ENCODE assay signal across 15 cellular contexts in genomic region chr11:58968251-58968711, GRCh38. TPM values are rescaled to one million over a fixed set of nuclear protein-coding genes. Genes with fewer than 3 reads are reported as not detected.
DNase-seq lines count a peak whose midpoint lies in the region; ATAC-seq and TF ChIP-seq lines count a peak whose summit lies in the region.
"Had no signal": no experiment of that assay in that cellular context is flagged by ENCODE, and none has a peak within 500 bp of the region (broad histone marks: within the 10 kb centered on the region; RNA-seq: fewer than 3 reads in every experiment).

No MANE protein-coding gene starts in this region.

- intact Hi-C loops in left lung (cut with DNase I), result no loop called here

- H3K4me3 ChIP-seq in MG63, result peak overlapping the region; percentile 34
- H3K4me3 ChIP-seq in left lung, result no peak overlapping the region
- H3K4me3 ChIP-seq in Peyer's patch, result no peak overlapping the region
- H3K4me3 ChIP-seq: psoas muscle, SK-N-MC, upper lobe of right lung had no signal

- H3K4me1 ChIP-seq in left lung, result no peaks in the 10 kb centered on the region
- H3K4me1 ChIP-seq in Peyer's patch, result no peaks in the 10 kb centered on the region
- H3K4me1 ChIP-seq: psoas muscle, upper lobe of right lung had no signal

- TF ChIP-seq POLR2A in Peyer's patch (IDR thresholded peaks at IDR 0.05), result no peak

- H3K27me3 ChIP-seq in MG63, result no peaks in the 10 kb centered on the region
- peaks cover 0 to 39% of the 10 kb centered on the region in 2 donors for H3K27me3 ChIP-seq in left lung
- no peaks in the 10 kb centered on the region for H3K27me3 ChIP-seq in Peyer's patch
- H3K27me3 ChIP-seq: upper lobe of right lung had no signal

- H3K9me3 ChIP-seq in MG63, result no peaks in the 10 kb centered on the region
- H3K9me3 ChIP-seq in left lung, result peaks cover 0 to 10% of the 10 kb centered on the region in 2 donors
- peaks cover 0 to 7% (median 0%) of the 10 kb centered on the region in 4 donors for H3K9me3 ChIP-seq in Peyer's patch
- H3K9me3 ChIP-seq: psoas muscle, upper lobe of right lung had no signal

- H3K27ac ChIP-seq in left lung, result no peak overlapping the region
- H3K27ac ChIP-seq in Peyer's patch, result no peak overlapping the region
- H3K27ac ChIP-seq: psoas muscle, SK-N-MC, upper lobe of right lung, WERI-Rb-1 had no signal

- ATAC-seq in left lung, result peak; percentile 22
- ATAC-seq in HG03095 (IDR thresholded peaks at IDR 0.05; ENCODE audit: unreplicated experiment), result no peak
- ATAC-seq: psoas muscle, upper lobe of right lung had no signal

- H3K36me3 ChIP-seq in MG63, result no peaks in the 10 kb centered on the region
- no peaks in the 10 kb centered on the region for H3K36me3 ChIP-seq in left lung
- no peaks in the 10 kb centered on the region for H3K36me3 ChIP-seq in Peyer's patch
- H3K36me3 ChIP-seq: upper lobe of right lung, WERI-Rb-1 had no signal

- no peak for TF ChIP-seq CTCF in left lung (IDR thresholded peaks at IDR 0.05)
- TF ChIP-seq CTCF in Peyer's patch (IDR thresholded peaks at IDR 0.05), result no peak

- DNase-seq in AG20443 (ENCODE audit: low spot score) (peak; percentile 16), MG63 (peak; percentile 70), dermis blood vessel endothelial cell (peak; percentile 1), left lung (peak in 1 of 2 donors; percentile 70), Peyer's patch (no peak), DMS153 (lab: John Stamatoyannopoulos, UW) (no peak), T-helper 1 cell (no peak)
- DNase-seq: activated CD8-positive, alpha-beta memory T cell treated with anti-CD3 and anti-CD28 coated beads, Interleukin-2, amount 50 U/mL, for 48 hours; activated naive CD8-positive, alpha-beta T cell treated with anti-CD3 and anti-CD28 coated beads, Interleukin-2, amount 10 ng/mL, durations not matched to agents 7 days and 5 days; DND-41; psoas muscle; upper lobe of right lung; WERI-Rb-1 had no signal

RNA-seq across cellular contexts. Expression of gene GLYATL1, which starts 29.0 kb away (rescaled TPM):
- not detected in 2 replicates for total RNA-seq in MG63 (2014; rRNA removed; shearing (Covaris generic); ENCODE audit: low replicate concordance)
- total RNA-seq in dermis blood vessel endothelial cell (0.17 TPM in 1 of 2 replicates, not detected in the other), left lung (not detected), Peyer's patch (1 to 10 TPM in 2 of 4 donors, not detected in 2; 2.4 to 3.6 TPM)
- total RNA-seq: activated naive CD8-positive, alpha-beta T cell treated with anti-CD3 and anti-CD28 coated beads, Interleukin-2, amount 10 ng/mL, durations not matched to agents 7 days and 5 days; psoas muscle; upper lobe of right lung had no signal

Comparison
In these comparisons a context has a peak if more than half of its experiments do, and no peak if none do; other contexts are left out.
1. DNase-seq: peak in AG20443 (single experiment), MG63 (single experiment) and dermis blood vessel endothelial cell (single experiment); none in Peyer's patch (0 of 3), DMS153 (single experiment) and T-helper 1 cell (0 of 5).